ENCODE assay signal across 13 cellular contexts in genomic region chr9:29349050-29349449, GRCh38.
"Had no signal": no experiment of that assay in that cellular context is flagged by ENCODE, and none has a peak within 500 bp of the region (broad histone marks: within the 10 kb centered on the region; RNA-seq: fewer than 3 reads in every experiment).

No MANE protein-coding gene starts in this region.

- H3K4me3 ChIP-seq: adrenal gland, gastrocnemius medialis, ovary, thoracic aorta had no signal

- H3K9me3 ChIP-seq: adrenal gland, gastrocnemius medialis, ovary, thoracic aorta had no signal

- H3K36me3 ChIP-seq: adrenal gland, brain microvascular endothelial cell, gastrocnemius medialis, ovary, thoracic aorta had no signal

- H3K27ac ChIP-seq: adrenal gland, brain microvascular endothelial cell, gastrocnemius medialis, ovary, thoracic aorta had no signal

- ATAC-seq: esophagus mucosa; gastrocnemius medialis; stimulated activated naive CD8-positive, alpha-beta T cell treated with anti-CD3 and anti-CD28 coated beads, Interleukin-15, amount 100 ng/mL, for 72 hours; T-helper 17 cell had no signal

- DNase-seq: activated B cell treated with CpG ODN at 0.5 μM for 24 hours; activated CD4-positive, alpha-beta T cell treated with anti-CD3 and anti-CD28 coated beads, Interleukin-2, amount 10 ng/mL, durations not matched to agents 24 days and 14 days; activated naive CD4-positive, alpha-beta T cell treated with anti-CD3 and anti-CD28 coated beads, Interleukin-2, amount 50 U/mL, for 16 hours; adrenal gland; brain microvascular endothelial cell; gastrocnemius medialis; ovary; stimulated activated CD4-positive, alpha-beta T cell treated with anti-CD3 and anti-CD28 coated beads, Interleukin-15, amount 100 ng/mL, for 24 hours; stimulated activated CD4-positive, alpha-beta T cell treated with anti-CD3 and anti-CD28 coated beads, Interleukin-4, amount 100 ng/mL, for 24 hours; stimulated activated naive CD8-positive, alpha-beta T cell treated with anti-CD3 and anti-CD28 coated beads, Interleukin-15, amount 100 ng/mL, for 72 hours; T-helper 17 cell had no signal

- H3K27me3 ChIP-seq: adrenal gland, brain microvascular endothelial cell, gastrocnemius medialis, ovary had no signal

- H3K4me1 ChIP-seq: adrenal gland, gastrocnemius medialis had no signal
